ENCODE assay signal across 12 cellular contexts in the genomic region with DNA sequence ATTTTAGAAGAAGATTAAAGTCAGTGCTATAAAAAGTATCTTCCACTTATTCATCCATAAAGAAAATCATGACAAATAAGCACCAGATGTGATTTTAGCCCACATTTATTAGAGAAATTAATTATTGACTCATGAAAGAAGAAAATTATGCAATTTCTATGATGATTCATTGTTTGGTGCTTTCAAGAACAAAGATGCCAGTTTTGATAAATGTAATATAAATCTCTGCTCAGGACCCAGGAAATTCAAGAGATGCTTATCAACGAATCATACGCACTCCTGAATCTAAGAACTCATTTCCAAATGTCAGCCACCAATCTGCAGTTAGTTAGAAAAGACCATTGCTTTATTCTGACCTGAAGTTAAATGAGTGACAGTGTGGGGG.
A peak's percentile ranks its signal among the peaks of the same experiment; 100 is the strongest.
DNase-seq lines count a peak whose midpoint lies in the region; ATAC-seq, FAIRE-seq and TF ChIP-seq lines count a peak whose summit lies in the region.
"Had no signal": no experiment of that assay in that cellular context is flagged by ENCODE, and none has a peak within 500 bp of the region (broad histone marks: within the 10 kb centered on the region; RNA-seq: fewer than 3 reads in every experiment).

No MANE protein-coding gene starts in this region.

- no peak overlapping the region for H3K4me3 ChIP-seq in left ventricle myocardium inferior
- H3K4me3 ChIP-seq in astrocyte (ENCODE audit: insufficient read depth, low read depth, low read length), result no peak overlapping the region
- peak overlapping the region in 2 of 3 experiments; percentile 45 to 59 for H3K4me3 ChIP-seq in keratinocyte (ENCODE audit: control insufficient read depth in 2 of 3, extremely low read depth in 1 of 3, insufficient read depth in 2 of 3, low read depth in 1 of 3, low read length in 3 of 3)
- H3K4me3 ChIP-seq in aorta (ENCODE audit: low read length in 2 of 2), result no peak overlapping the region
- H3K4me3 ChIP-seq: BLaER1 had no signal

- dilution Hi-C loops in keratinocyte (cut with MboI; ENCODE audit: extremely low pct_ligation_motif_present, low sequenced_read_pairs), result no loop called here

- H4K20me1 ChIP-seq in astrocyte (ENCODE audit: insufficient read depth, low read length) (no peaks in the 10 kb centered on the region), keratinocyte (ENCODE audit: control insufficient read depth, extremely low read depth, insufficient read depth, low read length) (no peaks in the 10 kb centered on the region)
- H4K20me1 ChIP-seq: BLaER1 had no signal

- H3K27ac ChIP-seq in left ventricle myocardium inferior (replicated peaks) (peak overlapping the region; percentile 16), astrocyte (ENCODE audit: low read depth, low read length) (no peak overlapping the region), keratinocyte (ENCODE audit: control insufficient read depth, insufficient read depth, low read length) (peak overlapping the region; percentile 99), aorta (ENCODE audit: low read depth in 1 of 2, low read length in 2 of 2) (no peak overlapping the region)
- H3K27ac ChIP-seq: BLaER1, brain microvascular endothelial cell had no signal

- no peak for ATAC-seq in left ventricle myocardium superior
- peak; percentile 23 for ATAC-seq in aorta (ENCODE audit: low FRiP score)
- no peak for ATAC-seq in GM19467 (IDR thresholded peaks at IDR 0.05; ENCODE audit: unreplicated experiment)
- ATAC-seq in left lobe of liver, result no peak

- H3K27me3 ChIP-seq in left ventricle myocardium inferior (ENCODE audit: low read depth) (no peaks in the 10 kb centered on the region), astrocyte (ENCODE audit: insufficient read depth, low read length) (no peaks in the 10 kb centered on the region), keratinocyte (ENCODE audit: control insufficient read depth, extremely low read depth, insufficient read depth, low read length) (no peaks in the 10 kb centered on the region), aorta (ENCODE audit: control insufficient read depth in 1 of 2, insufficient read depth in 2 of 2, low read length in 1 of 2) (no peaks in the 10 kb centered on the region)
- H3K27me3 ChIP-seq: BLaER1, brain microvascular endothelial cell had no signal

- H3K9me3 Mint-ChIP-seq in astrocyte (ENCODE audit: unreplicated experiment), result no peaks in the 10 kb centered on the region

- intact Hi-C loops in left ventricle myocardium inferior (cut with micrococcal nuclease) (no loop called here), left ventricle myocardium superior (cut with micrococcal nuclease) (loop anchor here (5.0 kb wide), 1 partner anchor 79 kb away; no protein-coding TSS in a partner anchor), aorta (cut with DNase I) (loop anchor here (5.0 to 10.0 kb wide), 2 partner anchors 76 to 79 kb away; no protein-coding TSS in a partner anchor)

- H3K4me1 ChIP-seq in left ventricle myocardium inferior, result peaks cover 72% of the 10 kb centered on the region
- H3K4me1 ChIP-seq in astrocyte (ENCODE audit: insufficient read depth, low read length), result peaks cover 35% of the 10 kb centered on the region
- H3K4me1 ChIP-seq in keratinocyte (ENCODE audit: control insufficient read depth, extremely low read depth, insufficient read depth, low read length), result peaks cover 73% of the 10 kb centered on the region
- H3K4me1 ChIP-seq in aorta (ENCODE audit: control insufficient read depth in 1 of 2, insufficient read depth in 2 of 2, low read length in 2 of 2), result peaks cover 0 to 2% of the 10 kb centered on the region in 2 donors

- peak overlapping the region; percentile 47 for H3K9ac ChIP-seq in astrocyte (ENCODE audit: low read length)
- H3K9ac ChIP-seq in keratinocyte (ENCODE audit: control insufficient read depth, extremely low read depth, insufficient read depth, low read length), result peak overlapping the region; percentile 81
- H3K9ac ChIP-seq: BLaER1 had no signal

- peaks cover 57% of the 10 kb centered on the region for H3K36me3 ChIP-seq in left ventricle myocardium inferior
- no peaks in the 10 kb centered on the region for H3K36me3 ChIP-seq in astrocyte (ENCODE audit: insufficient read depth, low read length)
- H3K36me3 ChIP-seq in keratinocyte (ENCODE audit: control insufficient read depth in 2 of 2, extremely low read depth in 1 of 2, insufficient read depth in 2 of 2, low read length in 2 of 2), result no peaks in the 10 kb centered on the region
- H3K36me3 ChIP-seq in aorta (ENCODE audit: control insufficient read depth in 1 of 2, insufficient read depth in 2 of 2, low read length in 1 of 2), result no peaks in the 10 kb centered on the region
- H3K36me3 ChIP-seq: BLaER1, brain microvascular endothelial cell had no signal

- no peak for TF ChIP-seq CTCF in left ventricle myocardium inferior (IDR thresholded peaks at IDR 0.05; ENCODE audit: borderline replicate concordance)
- TF ChIP-seq CTCF in astrocyte (IDR thresholded peaks at IDR 0.05; ENCODE audit: insufficient read depth, low read depth, low read length), result no peak
- TF ChIP-seq CTCF in keratinocyte (optimal IDR thresholded peaks at IDR 0.05 in 1 of 3, IDR thresholded peaks at IDR 0.05 in 1 of 3, conservative IDR thresholded peaks at IDR 0.05 in 1 of 3; ENCODE audit: extremely low read depth in 1 of 3, insufficient read depth in 2 of 3, low read length in 3 of 3), result no peak

- WGBS in aorta, 2 donors, result 63 to 65% methylated on average over 2 of the region's 2 CpGs

- H3K79me2 ChIP-seq in astrocyte (ENCODE audit: insufficient read depth, low read length), result no peaks in the 10 kb centered on the region
- H3K79me2 ChIP-seq in keratinocyte (ENCODE audit: control insufficient read depth, insufficient read depth, low read length), result no peaks in the 10 kb centered on the region

- no peak overlapping the region for H3K4me3 Mint-ChIP-seq in astrocyte (ENCODE audit: unreplicated experiment)

- H2AFZ ChIP-seq in astrocyte (ENCODE audit: low read depth, low read length) (no peak overlapping the region), keratinocyte (ENCODE audit: control insufficient read depth, low read length) (peak overlapping the region; percentile 93)

- no peak for TF ChIP-seq POLR2A in GM12891 (IDR thresholded peaks at IDR 0.05; ENCODE audit: low read depth, low read length)

- no peak for FAIRE-seq in astrocyte (lab: Jason Lieb, UNC)
- peak; percentile 64 for FAIRE-seq in keratinocyte (lab: Jason Lieb, UNC)
- FAIRE-seq in GM12891 (lab: Jason Lieb, UNC), result no peak
- FAIRE-seq: HTR-8/SVneo had no signal

- H3K9me3 ChIP-seq in left ventricle myocardium inferior (replicated peaks) (no peaks in the 10 kb centered on the region), astrocyte (ENCODE audit: insufficient read depth, low read depth, low read length) (no peaks in the 10 kb centered on the region), keratinocyte (ENCODE audit: control insufficient read depth, low read depth, low read length) (no peaks in the 10 kb centered on the region), aorta (ENCODE audit: control insufficient read depth, low read length) (no peaks in the 10 kb centered on the region)
- H3K9me3 ChIP-seq: BLaER1 had no signal

- DNase-seq in left ventricle myocardium inferior, result no peak
- DNase-seq in left ventricle myocardium superior, result no peak
- DNase-seq in astrocyte (ENCODE audit: low read depth), result peak; percentile 68
- DNase-seq in keratinocyte (ENCODE audit: low read depth, low spot score), result no peak
- no peak for DNase-seq in aorta
- no peak for DNase-seq in left lobe of liver (ENCODE audit: low spot score)
- no peak for DNase-seq in GM12891 (ENCODE audit: insufficient read length, low spot score)
- DNase-seq: activated CD4-positive, alpha-beta T cell treated with anti-CD3 and anti-CD28 coated beads for 1 hour had no signal

- H3K27ac Mint-ChIP-seq in astrocyte (ENCODE audit: unreplicated experiment), result peak overlapping the region; percentile 98

- H3K27me3 Mint-ChIP-seq in astrocyte (ENCODE audit: low read depth, unreplicated experiment), result no peaks in the 10 kb centered on the region

- peaks cover 3% of the 10 kb centered on the region for H3K36me3 Mint-ChIP-seq in astrocyte (ENCODE audit: low read depth, unreplicated experiment)

- no peaks in the 10 kb centered on the region for H3K9me1 ChIP-seq in keratinocyte (ENCODE audit: control insufficient read depth, extremely low read depth, insufficient read depth, low read length)

- peaks cover 67% of the 10 kb centered on the region for H3K4me1 Mint-ChIP-seq in astrocyte (ENCODE audit: low read depth, unreplicated experiment)

- H3K4me2 ChIP-seq in astrocyte (ENCODE audit: low read length), result peak overlapping the region; percentile 68
- H3K4me2 ChIP-seq in keratinocyte (ENCODE audit: control insufficient read depth, extremely low read depth, insufficient read depth, low read depth, low read length), result peak overlapping the region; percentile 96

TF ChIP-seq in GM12891, 5 proteins besides CTCF, POLR2A, EP300 and RAD21:
- TF ChIP-seq POLR2AphosphoS5 (IDR thresholded peaks at IDR 0.05; ENCODE audit: low read depth, low read length) (no peak), TAF1 (IDR thresholded peaks at IDR 0.05; ENCODE audit: low read depth, low read length) (no peak), SPI1 (IDR thresholded peaks at IDR 0.05; ENCODE audit: low read depth, low read length) (no peak), POU2F2 (IDR thresholded peaks at IDR 0.05; ENCODE audit: low read depth, low read length) (no peak), PAX5 (IDR thresholded peaks at IDR 0.05; ENCODE audit: insufficient read depth, low read length, severe bottlenecking) (no peak)

Comparison
In these comparisons a context has a peak if more than half of its experiments do, and no peak if none do; other contexts are left out.
1. H3K27ac ChIP-seq: peak in left ventricle myocardium inferior (single experiment) and keratinocyte (single experiment); none in astrocyte (single experiment) and aorta (0 of 2).
2. H3K4me3 ChIP-seq: peak in keratinocyte (2 of 3); none in left ventricle myocardium inferior (single experiment), astrocyte (single experiment) and aorta (0 of 2).